Comparison of ENCODE assay signal across 8 cellular contexts in the genomic region with DNA sequence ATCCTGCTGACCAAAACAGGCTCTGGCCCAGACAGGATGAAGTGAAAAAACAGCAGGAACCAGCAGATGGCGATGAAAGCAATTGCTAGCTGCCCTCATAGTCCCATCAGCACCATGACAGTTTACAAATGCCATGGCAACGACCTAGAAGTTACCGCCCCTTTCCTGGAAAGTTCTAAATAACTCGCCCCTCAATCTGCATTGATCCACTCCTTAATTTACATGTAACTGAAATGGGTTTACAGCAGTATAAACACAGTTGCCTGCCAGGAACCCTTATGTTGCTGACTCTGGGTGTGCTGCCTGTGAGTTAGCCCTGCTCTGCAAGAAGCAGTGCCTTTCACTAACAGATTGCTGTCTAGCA.
DNase-seq lines count a peak whose midpoint lies in the region; ATAC-seq and TF ChIP-seq lines count a peak whose summit lies in the region.

No MANE protein-coding gene starts in this region.

- H3K4me1 ChIP-seq in smooth muscle cell (ENCODE audit: low read depth), result no peaks in the 10 kb centered on the region

- peak overlapping the region; percentile 1 for H2AFZ ChIP-seq in smooth muscle cell (ENCODE audit: low read depth)

- H3K36me3 ChIP-seq in smooth muscle cell (ENCODE audit: low read depth), result no peaks in the 10 kb centered on the region

- no peak overlapping the region for H3K27ac ChIP-seq in smooth muscle cell (ENCODE audit: low read depth)

- WGBS in smooth muscle cell (ENCODE audit: low lambda C conversion rate), result 4% methylated on average over 4 of the region's 4 CpGs

- no peak overlapping the region for H3K4me2 ChIP-seq in smooth muscle cell

- no peaks in the 10 kb centered on the region for H3K27me3 Mint-ChIP-seq in activated naive CD8-positive, alpha-beta T cell treated with anti-CD3 and anti-CD28 coated beads, Interleukin-2, amount 50 U/mL, for 24 hours

- H3K79me2 ChIP-seq in smooth muscle cell (ENCODE audit: low read depth), result no peaks in the 10 kb centered on the region

- H3K9ac ChIP-seq in smooth muscle cell (ENCODE audit: low read depth), result no peak overlapping the region

- peaks cover 2% of the 10 kb centered on the region for H3K4me1 Mint-ChIP-seq in activated naive CD8-positive, alpha-beta T cell treated with anti-CD3 and anti-CD28 coated beads, Interleukin-2, amount 50 U/mL, for 24 hours

- no peaks in the 10 kb centered on the region for H4K20me1 ChIP-seq in smooth muscle cell (ENCODE audit: low read depth)

- no peak overlapping the region for H3K27ac Mint-ChIP-seq in activated naive CD8-positive, alpha-beta T cell treated with anti-CD3 and anti-CD28 coated beads, Interleukin-2, amount 50 U/mL, for 24 hours

- H3F3A ChIP-seq in smooth muscle cell (ENCODE audit: low read depth), result no peaks in the 10 kb centered on the region

- peak; percentile 45 for DNase-seq in COR-L47 (lab: John Stamatoyannopoulos, UW)
- peak; percentile 71 for DNase-seq in NCI-H748 (lab: John Stamatoyannopoulos, UW; ENCODE audit: unreplicated experiment)
- DNase-seq in activated naive CD8-positive, alpha-beta T cell treated with anti-CD3 and anti-CD28 coated beads, Interleukin-2, amount 50 U/mL, for 24 hours, result peak; percentile 35
- peak; percentile 84 for DNase-seq in iPS DF 19.7 (ENCODE audit: low read depth, low spot score)
- no peak for DNase-seq in smooth muscle cell (lab: John Stamatoyannopoulos, UW; ENCODE audit: unreplicated experiment)

- no peaks in the 10 kb centered on the region for H3K36me3 Mint-ChIP-seq in activated naive CD8-positive, alpha-beta T cell treated with anti-CD3 and anti-CD28 coated beads, Interleukin-2, amount 50 U/mL, for 24 hours (ENCODE audit: low read depth)

- peaks cover 18% of the 10 kb centered on the region for H3K27me3 ChIP-seq in smooth muscle cell (ENCODE audit: low read depth)

- no peaks in the 10 kb centered on the region for H3K9me3 ChIP-seq in smooth muscle cell (replicated peaks; ENCODE audit: low read depth)

- TF ChIP-seq CTCF in smooth muscle cell (IDR thresholded peaks at IDR 0.05; ENCODE audit: borderline replicate concordance, insufficient read depth, poor library complexity, severe bottlenecking), result peak; percentile 43

- H3K4me3 ChIP-seq in smooth muscle cell, result no peak overlapping the region

- ATAC-seq in GM18907 (IDR thresholded peaks at IDR 0.05; ENCODE audit: unreplicated experiment) (peak; percentile 89), HG03196 (IDR thresholded peaks at IDR 0.05; ENCODE audit: unreplicated experiment) (peak; percentile 88), HG03469 (IDR thresholded peaks at IDR 0.05; ENCODE audit: unreplicated experiment) (no peak)
- ATAC-seq in activated naive CD8-positive, alpha-beta T cell treated with anti-CD3 and anti-CD28 coated beads, Interleukin-2, amount 50 U/mL, for 24 hours, result peak; percentile 77

- no peaks in the 10 kb centered on the region for H3K9me3 Mint-ChIP-seq in activated naive CD8-positive, alpha-beta T cell treated with anti-CD3 and anti-CD28 coated beads, Interleukin-2, amount 50 U/mL, for 24 hours

- no peak overlapping the region for H3K4me3 Mint-ChIP-seq in activated naive CD8-positive, alpha-beta T cell treated with anti-CD3 and anti-CD28 coated beads, Interleukin-2, amount 50 U/mL, for 24 hours
